In the genomic region with DNA sequence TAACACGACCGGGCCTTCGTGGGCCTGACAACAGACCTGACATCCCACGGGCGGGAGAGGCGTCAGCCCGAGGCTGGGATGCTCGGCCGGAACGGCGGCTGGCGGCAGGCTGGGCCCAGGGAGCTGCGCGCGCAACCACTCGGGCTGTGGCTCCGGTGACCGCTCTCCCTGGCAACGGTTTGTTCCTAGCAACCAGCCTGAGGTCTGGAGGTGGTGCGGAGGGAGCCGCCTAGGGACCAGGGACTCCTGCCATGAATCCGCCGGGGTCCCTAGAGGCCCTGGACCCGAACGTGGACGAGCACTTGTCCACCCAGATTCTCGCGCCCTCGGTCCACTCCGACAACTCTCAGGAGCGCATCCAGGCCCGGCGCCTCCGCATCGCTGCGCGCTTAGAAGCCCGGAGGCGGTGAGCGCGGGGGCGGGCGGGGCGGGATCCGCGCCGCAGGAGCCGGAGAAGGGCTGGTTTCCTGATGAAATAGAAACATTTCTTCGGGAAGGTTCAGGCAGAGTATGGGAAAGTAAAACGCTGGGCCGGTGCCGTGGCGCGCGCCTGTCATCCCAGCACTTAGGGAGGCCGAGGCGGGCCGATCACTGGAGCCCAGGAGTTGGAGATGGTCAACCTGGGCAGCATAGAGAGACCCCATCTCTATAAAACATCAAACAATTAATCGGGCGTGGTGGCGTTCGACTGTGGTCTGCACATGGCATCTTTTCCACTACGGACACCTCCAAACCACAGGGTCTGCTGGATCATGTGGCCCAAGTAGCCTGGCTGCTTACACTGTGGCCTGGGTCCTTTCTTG, we compare ENCODE assay signal across 8 cellular contexts. TPM values are rescaled to one million over a fixed set of nuclear protein-coding genes. Genes with fewer than 3 reads are reported as not detected.
DNase-seq lines count a peak whose midpoint lies in the region; ATAC-seq, FAIRE-seq and TF ChIP-seq lines count a peak whose summit lies in the region.

A gene (plus strand): TSS at position 182 of the 803 bp plus-strand sequence. CDS start 70 bp downstream, at position 252.

- H3K4me1 Mint-ChIP-seq in T-helper 2 cell treated with Interferon-gamma antibody and Interleukin-4, amounts not matched to agents 5 μg/mL and 100 μg/mL, for 36 hours (ENCODE audit: low read depth): peaks cover 5% of the 10 kb centered on the region

- intact Hi-C loops in mucosa of descending colon (cut with DNase I, micrococcal nuclease): no loop called here

- no peak for TF ChIP-seq EP300 in upper lobe of left lung (IDR thresholded peaks at IDR 0.05)

- H3K4me3 ChIP-seq in fibroblast of lung (replicated peaks in 1 of 4; ENCODE audit: control extremely low read depth in 1 of 4, insufficient read depth in 1 of 4, low read depth in 3 of 4, low read length in 4 of 4): peak within 1 kb of the TSS in 3 of 4 experiments; percentile 29 to 57 (median 50)
- H3K4me3 ChIP-seq in mucosa of descending colon: no peak within 1 kb of the TSS
- H3K4me3 ChIP-seq in upper lobe of left lung: peak within 1 kb of the TSS in 3 of 4 donors; percentile 8 to 34 (median 12)

- peak; percentile 81 for FAIRE-seq in HTR-8/SVneo (lab: Jason Lieb, UNC)

- H2AFZ ChIP-seq in fibroblast of lung (ENCODE audit: low read length): peak within 1 kb of the TSS; percentile 76

- no peak within 1 kb of the TSS for H3K4me3 Mint-ChIP-seq in T-helper 2 cell treated with Interferon-gamma antibody and Interleukin-4, amounts not matched to agents 5 μg/mL and 100 μg/mL, for 36 hours

- H3K27ac Mint-ChIP-seq in T-helper 2 cell treated with Interferon-gamma antibody and Interleukin-4, amounts not matched to agents 5 μg/mL and 100 μg/mL, for 36 hours: no peak within 1 kb of the TSS

- no peaks in the 10 kb centered on the region for H3K27me3 ChIP-seq in fibroblast of lung (ENCODE audit: control insufficient read depth, insufficient read depth, low read length)
- peaks cover 0 to 6% (median 3%) of the 10 kb centered on the region in 4 donors for H3K27me3 ChIP-seq in upper lobe of left lung

- H3K27ac ChIP-seq in fibroblast of lung (ENCODE audit: insufficient read depth, low read length): peak within 1 kb of the TSS; percentile 11
- H3K27ac ChIP-seq in upper lobe of left lung: no peak within 1 kb of the TSS

- H3K36me3 ChIP-seq in fibroblast of lung (ENCODE audit: control insufficient read depth, insufficient read depth, low read length): no peaks in the 10 kb centered on the region
- H3K36me3 ChIP-seq in mucosa of descending colon (ENCODE audit: low read depth): no peaks in the 10 kb centered on the region
- H3K36me3 ChIP-seq in upper lobe of left lung: no peaks in the 10 kb centered on the region

- no peaks in the 10 kb centered on the region for H4K20me1 ChIP-seq in fibroblast of lung (ENCODE audit: control insufficient read depth, extremely low read depth, insufficient read depth, low read length)

- 33 to 34% methylated on average over 11 to 35 of the region's 63 CpGs for WGBS in upper lobe of left lung, 2 donors

- no peaks in the 10 kb centered on the region for H3K9me3 Mint-ChIP-seq in T-helper 2 cell treated with Interferon-gamma antibody and Interleukin-4, amounts not matched to agents 5 μg/mL and 100 μg/mL, for 36 hours

- H3K4me1 ChIP-seq in fibroblast of lung (ENCODE audit: control insufficient read depth, extremely low read depth, insufficient read depth, low read length) (no peaks in the 10 kb centered on the region), mucosa of descending colon (ENCODE audit: low read depth) (peaks cover 5% of the 10 kb centered on the region), upper lobe of left lung (peaks cover 6 to 8% (median 8%) of the 10 kb centered on the region in 4 donors)

- DNase-seq in COLO829 (ENCODE audit: low spot score) (peak; percentile 13), HTR-8/SVneo (ENCODE audit: insufficient read length, low spot score) (peak; percentile 80), fibroblast of lung (ENCODE audit: low read depth in 2 of 2) (peak; percentile 67 to 75), mucosa of descending colon (peak; percentile 26 to 60 (median 56)), upper lobe of left lung (peak; percentile 30 to 91), AML-193 (lab: John Stamatoyannopoulos, UW) (no peak)
- DNase-seq in T-helper 2 cell treated with Interferon-gamma antibody and Interleukin-4, amounts not matched to agents 5 μg/mL and 100 μg/mL, for 36 hours (ENCODE audit: low spot score): peak; percentile 35

- ATAC-seq in mucosa of descending colon (peak; percentile 79), upper lobe of left lung (ENCODE audit: low FRiP score in 2 of 2) (peak in 1 of 2 donors; percentile 68), HG03025 (IDR thresholded peaks at IDR 0.05; ENCODE audit: low FRiP score, unreplicated experiment) (no peak)

- H3K36me3 Mint-ChIP-seq in T-helper 2 cell treated with Interferon-gamma antibody and Interleukin-4, amounts not matched to agents 5 μg/mL and 100 μg/mL, for 36 hours (ENCODE audit: low read depth): peaks cover under 1% of the 10 kb centered on the region

- H3K4me2 ChIP-seq in fibroblast of lung (ENCODE audit: extremely low read depth, insufficient read depth, low read length): peak within 1 kb of the TSS; percentile 61

- H3K79me2 ChIP-seq in fibroblast of lung (ENCODE audit: control insufficient read depth, insufficient read depth, low read length): no peaks in the 10 kb centered on the region

- TF ChIP-seq POLR2A in upper lobe of left lung (IDR thresholded peaks at IDR 0.05): peak in 1 of 4 donors; percentile 12

- TF ChIP-seq CTCF in fibroblast of lung (conservative IDR thresholded peaks at IDR 0.05 in 1 of 2, IDR thresholded peaks at IDR 0.05 in 1 of 2; ENCODE audit: low read depth in 1 of 2, low read length in 2 of 2): no peak
- no peak for TF ChIP-seq CTCF in mucosa of descending colon (IDR thresholded peaks at IDR 0.05)
- TF ChIP-seq CTCF in upper lobe of left lung (IDR thresholded peaks at IDR 0.05): no peak

- H3K9ac ChIP-seq in fibroblast of lung (ENCODE audit: insufficient read depth, low read length): peak within 1 kb of the TSS; percentile 48

- H3K9me3 ChIP-seq in fibroblast of lung (ENCODE audit: control insufficient read depth, insufficient read depth, low read depth, low read length) (no peaks in the 10 kb centered on the region), mucosa of descending colon (no peaks in the 10 kb centered on the region), upper lobe of left lung (no peaks in the 10 kb centered on the region)

- H3K27me3 Mint-ChIP-seq in T-helper 2 cell treated with Interferon-gamma antibody and Interleukin-4, amounts not matched to agents 5 μg/mL and 100 μg/mL, for 36 hours (ENCODE audit: low read depth): peaks cover 12% of the 10 kb centered on the region

RNA-seq across cellular contexts. Expression of the gene that starts here (rescaled TPM):
- total RNA-seq in fibroblast of lung: under 0.01 and 0.26 TPM in 2 replicates
- polyA plus RNA-seq in fibroblast of lung: 0.10 and 0.14 TPM in 2 replicates
- polyA plus RNA-seq in fibroblast of lung (2012): not detected in 2 replicates
- not detected in 2 replicates for polyA minus RNA-seq in fibroblast of lung (ENCODE audit: low replicate concordance)
- total RNA-seq in mucosa of descending colon: not detected
- total RNA-seq in upper lobe of left lung: 10 to 100 TPM in 2 of 6 donors, 1 to 10 TPM in 3, under 1 TPM in 1; 0.17 to 27.4 (median 4.7) TPM

Comparison
In these comparisons a context has a peak if more than half of its experiments do, and no peak if none do; other contexts are left out.
1. Peak in DNase-seq, H3K4me3 ChIP-seq, H3K27ac ChIP-seq, H3K9ac ChIP-seq and H3K4me2 ChIP-seq in fibroblast of lung; RNA of the gene not detected or under 1 TPM.
2. Peak in DNase-seq and ATAC-seq in mucosa of descending colon; RNA of the gene not detected or under 1 TPM.
3. DNase-seq: peak in COLO829 (single experiment), HTR-8/SVneo (single experiment), T-helper 2 cell treated with Interferon-gamma antibody and Interleukin-4, amounts not matched to agents 5 μg/mL and 100 μg/mL, for 36 hours (single experiment) and upper lobe of left lung (2 of 2); none in AML-193 (0 of 2).